In genomic region chr14:56219666-56220413, GRCh38 we compare ENCODE assay signal across 1 cellular context.
A peak's percentile ranks its signal among the peaks of the same experiment; 100 is the strongest.
TF ChIP-seq lines count a peak whose summit lies in the region.

No MANE protein-coding gene starts in this region.

TF ChIP-seq in K562, 482 proteins besides CTCF, POLR2A, EP300 and RAD21 (continued from another document):
- TF ChIP-seq ZNF449 (CRISPR knock-in tag; IDR thresholded peaks at IDR 0.05) (no peak), ZNF174 (CRISPR knock-in tag; IDR thresholded peaks at IDR 0.05) (no peak), KDM1A (IDR thresholded peaks at IDR 0.05) (peak; percentile 69 to 87), MCM5 (IDR thresholded peaks at IDR 0.05; ENCODE audit: low read depth) (no peak), ELF4 (CRISPR knock-in tag; IDR thresholded peaks at IDR 0.05) (0 out of 2 replicates have a peak, but pooled peaks have one; percentile 54), TEAD4 (IDR thresholded peaks at IDR 0.05; ENCODE audit: low read length) (peak; percentile 88), TEAD4 (CRISPR knock-in tag; IDR thresholded peaks at IDR 0.05; ENCODE audit: borderline replicate concordance) (no peak), MAFF (IDR thresholded peaks at IDR 0.05; ENCODE audit: low read length) (peak; percentile 89)
- TF ChIP-seq, protein P1, sequence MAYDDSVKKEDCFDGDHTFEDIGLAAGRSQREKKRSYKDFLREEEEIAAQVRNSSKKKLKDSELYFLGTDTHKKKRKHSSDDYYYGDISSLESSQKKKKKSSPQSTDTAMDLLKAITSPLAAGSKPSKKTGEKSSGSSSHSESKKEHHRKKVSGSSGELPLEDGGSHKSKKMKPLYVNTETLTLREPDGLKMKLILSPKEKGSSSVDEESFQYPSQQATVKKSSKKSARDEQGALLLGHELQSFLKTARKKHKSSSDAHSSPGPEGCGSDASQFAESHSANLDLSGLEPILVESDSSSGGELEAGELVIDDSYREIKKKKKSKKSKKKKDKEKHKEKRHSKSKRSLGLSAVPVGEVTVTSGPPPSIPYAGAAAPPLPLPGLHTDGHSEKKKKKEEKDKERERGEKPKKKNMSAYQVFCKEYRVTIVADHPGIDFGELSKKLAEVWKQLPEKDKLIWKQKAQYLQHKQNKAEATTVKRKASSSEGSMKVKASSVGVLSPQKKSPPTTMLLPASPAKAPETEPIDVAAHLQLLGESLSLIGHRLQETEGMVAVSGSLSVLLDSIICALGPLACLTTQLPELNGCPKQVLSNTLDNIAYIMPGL (CRISPR knock-in tag; IDR thresholded peaks at IDR 0.05) = no peak
- TF ChIP-seq, protein P2, sequence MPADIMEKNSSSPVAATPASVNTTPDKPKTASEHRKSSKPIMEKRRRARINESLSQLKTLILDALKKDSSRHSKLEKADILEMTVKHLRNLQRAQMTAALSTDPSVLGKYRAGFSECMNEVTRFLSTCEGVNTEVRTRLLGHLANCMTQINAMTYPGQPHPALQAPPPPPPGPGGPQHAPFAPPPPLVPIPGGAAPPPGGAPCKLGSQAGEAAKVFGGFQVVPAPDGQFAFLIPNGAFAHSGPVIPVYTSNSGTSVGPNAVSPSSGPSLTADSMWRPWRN (IDR thresholded peaks at IDR 0.05; ENCODE audit: low read depth) = 0 out of 2 replicates have a peak, but pooled peaks have one; percentile 40
